ENCODE assay signal across 8 cellular contexts in the genomic region with DNA sequence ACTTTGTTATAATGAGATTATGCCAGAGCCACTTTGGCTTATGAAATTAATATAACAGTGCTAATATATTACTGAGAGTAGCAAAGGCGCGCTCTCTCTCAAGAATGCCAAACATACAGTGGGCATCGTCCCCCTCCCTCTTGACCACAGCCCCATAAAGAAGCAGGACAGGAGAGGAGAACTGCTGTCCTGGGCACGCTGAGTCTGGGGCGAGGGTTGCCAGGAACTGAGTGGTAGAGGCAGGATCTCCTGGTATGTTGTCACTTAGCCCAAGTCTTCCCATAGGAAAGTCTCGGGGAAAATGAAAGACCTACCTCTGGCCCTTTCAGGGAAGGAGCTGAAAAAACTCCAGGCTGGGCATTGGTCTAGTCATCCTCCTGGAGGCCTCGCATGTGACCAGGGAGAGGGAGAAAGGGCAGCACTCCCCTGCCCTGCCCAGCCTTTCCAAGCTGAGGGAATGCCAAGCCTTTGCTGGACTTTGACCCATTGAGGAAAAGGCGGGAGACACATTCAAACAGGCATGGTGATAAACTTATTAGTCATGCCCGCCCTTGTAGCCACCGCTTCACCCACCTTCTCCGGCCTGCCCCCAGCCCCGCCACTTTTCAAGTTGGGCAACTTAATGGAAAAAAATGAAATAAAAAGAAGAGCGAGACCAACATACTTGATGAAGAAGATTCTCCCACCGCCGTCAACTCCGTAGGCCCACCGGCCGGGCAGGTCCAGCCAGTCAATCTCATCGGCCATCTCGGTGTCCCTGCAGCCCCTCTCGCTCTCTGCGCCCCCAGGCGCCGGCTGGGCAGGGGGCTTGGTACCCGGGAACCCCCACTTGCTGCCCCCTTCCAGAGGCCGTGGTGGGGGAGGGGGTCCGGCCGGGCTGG. TPM values are rescaled to one million over a fixed set of nuclear protein-coding genes. Genes with fewer than 3 reads are reported as not detected.
DNase-seq lines count a peak whose midpoint lies in the region; ATAC-seq and TF ChIP-seq lines count a peak whose summit lies in the region.

No MANE protein-coding gene starts in this region.

- ATAC-seq in right cardiac atrium (peak; percentile 79 to 80), psoas muscle (peak in 3 of 4 donors; percentile 16 to 54 (median 36))

- no peaks in the 10 kb centered on the region for H3K36me3 ChIP-seq in psoas muscle (ENCODE audit: insufficient read depth in 1 of 2, low read depth in 1 of 2)

- H3K27me3 ChIP-seq in right cardiac atrium (ENCODE audit: control insufficient read depth, insufficient read depth) (no peaks in the 10 kb centered on the region), psoas muscle (ENCODE audit: insufficient read depth in 3 of 3, low read length in 2 of 3) (peaks cover 0 to 32% (median 0%) of the 10 kb centered on the region in 3 donors)

- H3K4me3 ChIP-seq in right cardiac atrium (ENCODE audit: low read length) (peak overlapping the region; percentile 49), psoas muscle (peak overlapping the region; percentile 76)

- no peaks in the 10 kb centered on the region for H3K4me1 ChIP-seq in right cardiac atrium (ENCODE audit: control insufficient read depth, insufficient read depth, low read length)
- H3K4me1 ChIP-seq in psoas muscle = peaks cover 9% of the 10 kb centered on the region

- intact Hi-C loops in right cardiac atrium (cut with DNase I) (loop anchor here in 1 of 4 donors (10.0 kb wide), 1 partner anchor 512 kb away; a partner anchor contains a TSS), psoas muscle (cut with DNase I) (no loop called here)

- in situ Hi-C loops in G401 (cut with HindIII; ENCODE audit: low sequenced_read_pairs) = no loop called here

- no peaks in the 10 kb centered on the region for H3K9me3 ChIP-seq in right cardiac atrium (ENCODE audit: control insufficient read depth, low read length)
- H3K9me3 ChIP-seq in psoas muscle = no peaks in the 10 kb centered on the region

- no peak for TF ChIP-seq CTCF in VCaP (conservative IDR thresholded peaks at IDR 0.05)
- no peak for TF ChIP-seq CTCF in psoas muscle (IDR thresholded peaks at IDR 0.05)

- WGBS in right cardiac atrium = 63% methylated on average over 28 of the region's 28 CpGs
- 48 to 67% (median 48%) methylated on average over 25 to 28 of the region's 28 CpGs for WGBS in psoas muscle, 3 donors

- DNase-seq in G401 (ENCODE audit: low spot score) (peak; percentile 23), right cardiac atrium (peak in 2 of 3 donors; percentile 34 to 53), psoas muscle (no peak), ecto neural progenitor cell (ENCODE audit: low spot score) (no peak), NCI-H146 (lab: John Stamatoyannopoulos, UW) (no peak), SW 1271 (lab: John Stamatoyannopoulos, UW) (no peak), SK-N-DZ (ENCODE audit: low spot score) (no peak)

- H3K27ac ChIP-seq in VCaP (peak overlapping the region; percentile 50; the same call in 1 of the 2 replicates), right cardiac atrium (ENCODE audit: low read length) (no peak overlapping the region), psoas muscle (no peak overlapping the region)

RNA-seq across cellular contexts. Expression of a gene that starts 17.4 kb away (rescaled TPM):
- not detected in 2 replicates for total RNA-seq in G401 (2014; rRNA removed; shearing (Covaris generic))
- total RNA-seq in right cardiac atrium = 10 to 100 TPM; 17.7 to 55.4 (median 37.7) TPM
- 17.7 TPM for polyA plus RNA-seq in right cardiac atrium
- total RNA-seq in psoas muscle = 1 to 10 TPM; 1.5 to 7.1 (median 4.8) TPM
- polyA plus RNA-seq in psoas muscle = 1 to 10 TPM in 2 of 3 donors, under 1 TPM in 1; 0.92 to 1.7 (median 1.2) TPM
- 17.1 and 19.1 TPM in 2 replicates for polyA plus RNA-seq in SK-N-DZ (2014; cell fraction: cytosol; rRNA removed)
- 31.2 and 68.2 TPM in 2 replicates for polyA plus RNA-seq in SK-N-DZ (2014; cell fraction: nucleus; rRNA removed)

RNA-seq across cellular contexts. Expression of a gene that starts 34.5 kb away (rescaled TPM):
- total RNA-seq in G401 (2014; rRNA removed; shearing (Covaris generic)) = 16.4 and 30.7 TPM in 2 replicates
- total RNA-seq in right cardiac atrium (10 to 100 TPM; 20.0 to 36.3 (median 23.9) TPM), psoas muscle (10 to 100 TPM; 15.5 to 35.2 (median 26.0) TPM)
- polyA plus RNA-seq in right cardiac atrium (14.2 TPM), psoas muscle (10 to 100 TPM; 12.2 to 23.9 (median 12.9) TPM)
- 38.7 and 40.1 TPM in 2 replicates for polyA plus RNA-seq in SK-N-DZ (2014; cell fraction: cytosol; rRNA removed)
- polyA plus RNA-seq in SK-N-DZ (2014; cell fraction: nucleus; rRNA removed) = 12.8 and 17.6 TPM in 2 replicates

Comparison
In these comparisons a context has a peak if more than half of its experiments do, and no peak if none do; other contexts are left out.
1. DNase-seq: peak in G401 (single experiment) and right cardiac atrium (2 of 3); none in psoas muscle (0 of 2), ecto neural progenitor cell (single experiment), NCI-H146 (single experiment), SW 1271 (0 of 2) and SK-N-DZ (single experiment).